18 cellular contexts compared by ENCODE assay signal in the genomic region with DNA sequence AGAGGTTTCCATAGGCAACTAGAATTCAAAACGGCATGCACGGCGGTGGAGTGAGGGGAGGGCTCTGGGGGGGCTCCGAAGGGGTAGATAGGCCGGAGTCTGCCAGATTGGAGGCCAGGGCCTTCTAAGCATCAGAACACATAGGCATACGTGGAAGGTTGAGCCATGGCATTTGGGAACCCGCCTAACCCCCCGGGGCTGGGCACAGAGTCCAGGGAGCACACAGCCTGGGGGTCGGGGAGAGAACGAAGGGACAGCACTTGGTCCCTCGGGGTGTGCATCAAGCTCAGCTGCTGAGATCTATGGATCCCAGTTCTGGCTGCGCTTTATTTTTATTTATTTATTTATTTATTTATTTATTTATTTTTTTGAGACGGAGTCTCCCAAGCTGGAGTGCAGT.
DNase-seq lines count a peak whose midpoint lies in the region; ATAC-seq, FAIRE-seq and TF ChIP-seq lines count a peak whose summit lies in the region.
"Had no signal": no experiment of that assay in that cellular context is flagged by ENCODE, and none has a peak within 500 bp of the region (broad histone marks: within the 10 kb centered on the region; RNA-seq: fewer than 3 reads in every experiment).

No MANE protein-coding gene starts in this region.

- H3K14ac ChIP-seq in H1 (ENCODE audit: insufficient read length): no peak overlapping the region

- H3K23ac ChIP-seq in H1 (ENCODE audit: insufficient read length): no peak overlapping the region

- no peak overlapping the region for H3K4ac ChIP-seq in H1 (replicated peaks; ENCODE audit: insufficient read length, low read depth, low read length)

- H3K9me3 Mint-ChIP-seq in HFFc6: no peaks in the 10 kb centered on the region
- no peaks in the 10 kb centered on the region for H3K9me3 Mint-ChIP-seq in stimulated activated memory B cell treated with anti-CD40 and anti-IgM and Interleukin-4, amounts not matched to agents 10 μg/mL and 1 μg/mL and 100 μg/mL, for 72 hours
- H3K9me3 Mint-ChIP-seq: H9 had no signal

- H3K4me2 ChIP-seq in OCI-LY3 (ENCODE audit: low read length) (peak overlapping the region; percentile 76), H1 (ENCODE audit: insufficient read depth in 1 of 2, low read depth in 2 of 2, low read length in 2 of 2) (no peak overlapping the region)

- H3K56ac ChIP-seq in H1 (replicated peaks; ENCODE audit: insufficient read length, low read depth, low read length): no peak overlapping the region

- WGBS in H1 (ENCODE audit: extremely low coverage in 1 of 2, insufficient coverage in 1 of 2, insufficient read length in 1 of 2, insufficient replicate concordance in 2 of 2, low coverage in 1 of 2, low lambda C conversion rate in 2 of 2, missing lambda C conversion rate in 1 of 2), 2 experiments: 95% methylated on average over 8 of the region's 13 CpGs; no CpG with 5 or more reads in 1 of the 2 experiments

- FAIRE-seq in H1 (lab: Jason Lieb, UNC): no peak
- FAIRE-seq: K562 had no signal

- no peak overlapping the region for H4K8ac ChIP-seq in H1 (ENCODE audit: extremely low read depth, insufficient read depth, low read length)

- peaks cover 12% of the 10 kb centered on the region; the same call in 1 of the 2 replicates for H3K9me3 ChIP-seq in OCI-LY3 (ENCODE audit: insufficient read depth, low read length)
- H3K9me3 ChIP-seq in H1 (ENCODE audit: insufficient read depth in 2 of 2, low read depth in 1 of 2, low read length in 1 of 2): no peaks in the 10 kb centered on the region
- H3K9me3 ChIP-seq: Peyer's patch had no signal

- H3K27ac ChIP-seq in OCI-LY3 (ENCODE audit: low read length) (peak overlapping the region; percentile 63), H1 (ENCODE audit: low read depth, low read length) (no peak overlapping the region), brain microvascular endothelial cell (no peak overlapping the region)

- H3K4me3 Mint-ChIP-seq in HFFc6: no peak overlapping the region
- peak overlapping the region; percentile 4 for H3K4me3 Mint-ChIP-seq in stimulated activated memory B cell treated with anti-CD40 and anti-IgM and Interleukin-4, amounts not matched to agents 10 μg/mL and 1 μg/mL and 100 μg/mL, for 72 hours
- H3K4me3 Mint-ChIP-seq: H9 had no signal

- H2BK5ac ChIP-seq in H1 (ENCODE audit: low read depth, low read length): 0 out of 2 replicates have a peak overlapping the region, but pooled peaks have one; percentile 8

- no peak overlapping the region for H2BK120ac ChIP-seq in H1 (replicated peaks; ENCODE audit: low read depth, low read length)

- H4K5ac ChIP-seq in H1 (ENCODE audit: insufficient read length, low read depth, low read length): no peak overlapping the region

- H3K4me3 ChIP-seq in OCI-LY3 (ENCODE audit: low read length) (peak overlapping the region; percentile 32; the same call in 1 of the 2 replicates), H1 (ENCODE audit: extremely low read depth in 1 of 4, insufficient read depth in 2 of 4, low read depth in 3 of 4, low read length in 4 of 4) (no peak overlapping the region), brain microvascular endothelial cell (ENCODE audit: low read depth, low read length) (no peak overlapping the region)
- H3K4me3 ChIP-seq: K562, Peyer's patch had no signal

- H3K27ac Mint-ChIP-seq in HFFc6: peak overlapping the region; percentile 26; the same call in 1 of the 2 replicates
- H3K27ac Mint-ChIP-seq in stimulated activated memory B cell treated with anti-CD40 and anti-IgM and Interleukin-4, amounts not matched to agents 10 μg/mL and 1 μg/mL and 100 μg/mL, for 72 hours: peak overlapping the region; percentile 97

- peak overlapping the region; percentile 15; the same call in 1 of the 2 replicates for H3K9ac ChIP-seq in OCI-LY3 (ENCODE audit: low read length)
- no peak overlapping the region for H3K9ac ChIP-seq in H1 (replicated peaks in 1 of 4; ENCODE audit: extremely low read depth in 1 of 4, low read depth in 3 of 4, low read length in 3 of 4)

- H2AK5ac ChIP-seq in H1 (ENCODE audit: low read depth, low read length): no peak overlapping the region

- no peaks in the 10 kb centered on the region for H3K36me3 Mint-ChIP-seq in HFFc6 (ENCODE audit: low read depth)
- H3K36me3 Mint-ChIP-seq in stimulated activated memory B cell treated with anti-CD40 and anti-IgM and Interleukin-4, amounts not matched to agents 10 μg/mL and 1 μg/mL and 100 μg/mL, for 72 hours: no peaks in the 10 kb centered on the region

- H4K20me1 ChIP-seq in OCI-LY3 (ENCODE audit: insufficient read depth, low read length) (no peaks in the 10 kb centered on the region), H1 (replicated peaks in 1 of 2; ENCODE audit: control insufficient read depth in 1 of 2, insufficient read depth in 2 of 2, low read length in 2 of 2) (no peaks in the 10 kb centered on the region)

- peaks cover 3% of the 10 kb centered on the region; the same call in 1 of the 2 replicates for H3K23me2 ChIP-seq in H1 (ENCODE audit: low read depth, low read length)

- POLR2A ChIA-PET in H1 (lab: Charles Lee; ENCODE audit: partially characterized antibody): no interaction called here

- H2BK12ac ChIP-seq in H1 (ENCODE audit: low read depth, low read length): no peak overlapping the region

- peaks cover 4% of the 10 kb centered on the region for H3K27me3 Mint-ChIP-seq in HFFc6 (ENCODE audit: insufficient read depth)
- no peaks in the 10 kb centered on the region for H3K27me3 Mint-ChIP-seq in stimulated activated memory B cell treated with anti-CD40 and anti-IgM and Interleukin-4, amounts not matched to agents 10 μg/mL and 1 μg/mL and 100 μg/mL, for 72 hours

- H3K27me3 ChIP-seq in OCI-LY3 (ENCODE audit: low read depth, low read length) (no peaks in the 10 kb centered on the region), H1 (replicated peaks in 1 of 4; ENCODE audit: control insufficient read depth in 3 of 4, extremely low read depth in 1 of 4, insufficient read depth in 3 of 4, low read length in 3 of 4) (no peaks in the 10 kb centered on the region), brain microvascular endothelial cell (replicated peaks) (no peaks in the 10 kb centered on the region)
- H3K27me3 ChIP-seq: Peyer's patch had no signal

- in situ Hi-C loops in brain microvascular endothelial cell (cut with HindIII; ENCODE audit: low pct_ligation_motif_present, low sequenced_read_pairs): no loop called here

- H3K18ac ChIP-seq in H1 (ENCODE audit: extremely low read depth, low read length): no peak overlapping the region

- CTCF ChIA-PET in H1 (lab: Charles Lee; ENCODE audit: partially characterized antibody): interaction anchor here (1.1 to 1.4 kb wide), 2 partner anchors 12 to 190 kb away, joined by 3 to 4 read pairs; no protein-coding TSS in a partner anchor

- H4K91ac ChIP-seq in H1 (replicated peaks; ENCODE audit: insufficient read length, low read length): no peak overlapping the region

- H3K4me1 ChIP-seq in OCI-LY3 (ENCODE audit: low read length): peaks cover 42% of the 10 kb centered on the region
- H3K4me1 ChIP-seq in H1 (replicated peaks in 1 of 4; ENCODE audit: control insufficient read depth in 3 of 4, insufficient read depth in 4 of 4, low read length in 3 of 4): peaks cover 0 to 11% (median 9%) of the 10 kb centered on the region in 4 experiments; a peak in 6 of 7 replicates

- no peak for TF ChIP-seq EP300 in H1 (IDR thresholded peaks at IDR 0.05; ENCODE audit: borderline replicate concordance in 1 of 2, low read depth in 2 of 2, low read length in 2 of 2)

- no peak overlapping the region for H2BK15ac ChIP-seq in H1 (ENCODE audit: low read length)

- H3K4me1 Mint-ChIP-seq in HFFc6 (ENCODE audit: low read depth): peaks cover 34% of the 10 kb centered on the region
- H3K4me1 Mint-ChIP-seq in stimulated activated memory B cell treated with anti-CD40 and anti-IgM and Interleukin-4, amounts not matched to agents 10 μg/mL and 1 μg/mL and 100 μg/mL, for 72 hours: peaks cover 70% of the 10 kb centered on the region

- H3K36me3 ChIP-seq in OCI-LY3 (replicated peaks; ENCODE audit: low read depth, low read length) (no peaks in the 10 kb centered on the region), H1 (ENCODE audit: control insufficient read depth in 2 of 4, insufficient read depth in 4 of 4, low read length in 3 of 4) (no peaks in the 10 kb centered on the region), brain microvascular endothelial cell (replicated peaks) (no peaks in the 10 kb centered on the region)
- H3K36me3 ChIP-seq: Peyer's patch had no signal

- H2BK20ac ChIP-seq in H1 (ENCODE audit: low read length): no peak overlapping the region

- no peak for ATAC-seq in stimulated activated memory B cell treated with anti-CD40 and anti-IgM and Interleukin-4, amounts not matched to agents 10 μg/mL and 1 μg/mL and 100 μg/mL, for 72 hours
- no peak for ATAC-seq in HG03097 (IDR thresholded peaks at IDR 0.05; ENCODE audit: low FRiP score, unreplicated experiment)
- ATAC-seq: K562 had no signal

- no peak for TF ChIP-seq RAD21 in H1 (IDR thresholded peaks at IDR 0.05 in 1 of 2, conservative IDR thresholded peaks at IDR 0.05 in 1 of 2; ENCODE audit: low read depth in 2 of 2, low read length in 2 of 2)

- TF ChIP-seq POLR2A in H1 (IDR thresholded peaks at IDR 0.05; ENCODE audit: control extremely low read depth in 1 of 2, low read depth in 2 of 2, low read length in 2 of 2): no peak

- H3K79me1 ChIP-seq in H1 (ENCODE audit: low read depth, low read length): no peaks in the 10 kb centered on the region

- H3K79me2 ChIP-seq in OCI-LY3 (ENCODE audit: low read length): no peaks in the 10 kb centered on the region
- H3K79me2 ChIP-seq in H1 (ENCODE audit: control insufficient read depth in 1 of 2, insufficient read depth in 2 of 2, low read length in 2 of 2): no peaks in the 10 kb centered on the region

- H2AFZ ChIP-seq in OCI-LY3 (ENCODE audit: low read depth, low read length) (no peak overlapping the region), H1 (ENCODE audit: low read length) (no peak overlapping the region)

- no peak for TF ChIP-seq CTCF in HFFc6 (IDR thresholded peaks at IDR 0.05)
- TF ChIP-seq CTCF in OCI-LY3 (IDR thresholded peaks at IDR 0.05; ENCODE audit: low read depth, low read length): no peak
- no peak for TF ChIP-seq CTCF in H1 (IDR thresholded peaks at IDR 0.05; ENCODE audit: control extremely low read depth in 1 of 3, insufficient read depth in 1 of 3, low read depth in 1 of 3, low read length in 3 of 3)
- no peak for TF ChIP-seq CTCF in brain microvascular endothelial cell (IDR thresholded peaks at IDR 0.05; ENCODE audit: low read depth, low read length, missing control alignments)

- DNase-seq in HFFc6: no peak
- DNase-seq in H1 (ENCODE audit: low read depth in 1 of 2, low spot score in 2 of 2): no peak
- DNase-seq in mucosa of gallbladder (ENCODE audit: low spot score): no peak
- no peak for DNase-seq in brain microvascular endothelial cell
- DNase-seq: C1 segment of cervical spinal cord; EL; H9; NCI-H1092 treated with DMSO at 0.1 percent for 48 hours; NCI-H1694; NCI-H2107; NCI-H226; NK-92 treated with Interleukin-12 subunit alpha and Interleukin-12 subunit beta, amount 100 ng/mL, for 24 hours; SHP77 treated with DMSO at 0.1 percent for 48 hours had no signal

TF ChIP-seq in H1, 55 proteins besides CTCF, POLR2A, EP300 and RAD21 (continues in another document):
- no peak for TF ChIP-seq ASH2L (IDR thresholded peaks at IDR 0.05; ENCODE audit: low read length)
- TF ChIP-seq CBX8 (IDR thresholded peaks at IDR 0.05; ENCODE audit: borderline replicate concordance, low read depth, low read length): no peak
- TF ChIP-seq MAFK (IDR thresholded peaks at IDR 0.05; ENCODE audit: low read depth, low read length): no peak
- no peak for TF ChIP-seq CBX5 (IDR thresholded peaks at IDR 0.05; ENCODE audit: low read depth, low read length)
